ENCODE assay signal across 15 cellular contexts in genomic region chr7:13833872-13834271, GRCh38.
"Had no signal": no experiment of that assay in that cellular context is flagged by ENCODE, and none has a peak within 500 bp of the region (broad histone marks: within the 10 kb centered on the region; RNA-seq: fewer than 3 reads in every experiment).

No MANE protein-coding gene starts in this region.

- H3K27ac ChIP-seq: ovary, tibial nerve had no signal

- H3K4me3 ChIP-seq: ovary, tibial nerve had no signal

- ATAC-seq: activated CD8-positive, alpha-beta T cell treated with anti-CD3 and anti-CD28 coated beads, Interleukin-2, amount 10 ng/mL, durations not matched to agents 7 days and 5 days; stimulated activated memory B cell treated with anti-CD40 and anti-IgM and Interleukin-4, amounts not matched to agents 10 μg/mL and 1 μg/mL and 100 μg/mL, for 72 hours had no signal

- H3K36me3 ChIP-seq: ovary, tibial nerve had no signal

- DNase-seq: activated CD4-positive, alpha-beta T cell treated with anti-CD3 and anti-CD28 coated beads for 48 hours; activated CD8-positive, alpha-beta memory T cell treated with anti-CD3 and anti-CD28 coated beads, Interleukin-2, amount 50 U/mL, for 48 hours; activated CD8-positive, alpha-beta T cell treated with anti-CD3 and anti-CD28 coated beads, Interleukin-2, amount 10 ng/mL, durations not matched to agents 7 days and 5 days; activated naive CD8-positive, alpha-beta T cell treated with anti-CD3 and anti-CD28 coated beads, Interleukin-2, amount 10 ng/mL, durations not matched to agents 7 days and 5 days; aorta; foreskin melanocyte; head of caudate nucleus; kidney glomerular epithelial cell; nephron progenitor cell; ovary; retina; stimulated activated CD4-positive, alpha-beta T cell treated with anti-CD3 and anti-CD28 coated beads, Interleukin-1b, Interleukin-23, amount 100 ng/mL, for 48 hours; T1000 had no signal

- H3K27me3 ChIP-seq: ovary, tibial nerve had no signal

- H3K9me3 ChIP-seq: ovary, tibial nerve had no signal
